17 cellular contexts compared by ENCODE assay signal in genomic region chr17:78322327-78322857, GRCh38. TPM values are rescaled to one million over a fixed set of nuclear protein-coding genes. Genes with fewer than 3 reads are reported as not detected.
DNase-seq lines count a peak whose midpoint lies in the region; ATAC-seq, FAIRE-seq and TF ChIP-seq lines count a peak whose summit lies in the region.
"Had no signal": no experiment of that assay in that cellular context is flagged by ENCODE, and none has a peak within 500 bp of the region (broad histone marks: within the 10 kb centered on the region; RNA-seq: fewer than 3 reads in every experiment).

No MANE protein-coding gene starts in this region.

- peak overlapping the region; percentile 96 for H3K4me2 ChIP-seq in BLaER1

- H3K27ac Mint-ChIP-seq in naive thymus-derived CD4-positive, alpha-beta T cell = peak overlapping the region in 3 of 9 donors; percentile 22 to 62 (median 23)
- H3K27ac Mint-ChIP-seq: natural killer cell treated with Interleukin-12 subunit alpha and Interleukin-12 subunit beta and Interleukin-15 and Interleukin-18, amount 100 ng/mL, for 72 hours had no signal

- CTCF ChIA-PET in naive thymus-derived CD4-positive, alpha-beta T cell (lab: Charles Lee) = no interaction called here

- H3K4me1 ChIP-seq in BLaER1 = peaks cover 50% of the 10 kb centered on the region
- H3K4me1 ChIP-seq in Peyer's patch = peaks cover 1 to 24% (median 10%) of the 10 kb centered on the region in 4 donors
- peaks cover 9 to 11% of the 10 kb centered on the region in 2 donors for H3K4me1 ChIP-seq in kidney (ENCODE audit: control insufficient read depth in 1 of 2, insufficient read depth in 1 of 2, low read depth in 1 of 2, low read length in 2 of 2)
- H3K4me1 ChIP-seq in gastrocnemius medialis = peaks cover 26 to 39% of the 10 kb centered on the region in 2 donors
- peaks cover 7 to 19% of the 10 kb centered on the region in 2 donors for H3K4me1 ChIP-seq in naive thymus-derived CD4-positive, alpha-beta T cell (ENCODE audit: control insufficient read depth in 2 of 2, insufficient read depth in 2 of 2, low read length in 2 of 2)

- TF ChIP-seq CTCF in Peyer's patch (IDR thresholded peaks at IDR 0.05) (no peak), kidney (IDR thresholded peaks at IDR 0.05; ENCODE audit: borderline replicate concordance, extremely low read depth, insufficient read depth) (no peak), gastrocnemius medialis (IDR thresholded peaks at IDR 0.05 in 4 of 5, conservative IDR thresholded peaks at IDR 0.05 in 1 of 5) (no peak), GM20000 (IDR thresholded peaks at IDR 0.05; ENCODE audit: extremely low read depth, missing control alignments) (no peak)

- no peak for FAIRE-seq in kidney (lab: Jason Lieb, UNC)
- FAIRE-seq: GM12878 had no signal

- POLR2A ChIA-PET in naive thymus-derived CD4-positive, alpha-beta T cell (lab: Charles Lee) = no interaction called here

- H3K27ac ChIP-seq in BLaER1 (peak overlapping the region; percentile 76), Peyer's patch (peak overlapping the region; percentile 59 to 82 (median 76)), kidney (ENCODE audit: low read depth in 2 of 2, low read length in 2 of 2) (peak overlapping the region in 1 of 2 donors; percentile 20), gastrocnemius medialis (peak overlapping the region; percentile 68 to 83 (median 74))
- H3K27ac ChIP-seq in naive thymus-derived CD4-positive, alpha-beta T cell (ENCODE audit: low read depth, low read length) = no peak overlapping the region
- H3K27ac ChIP-seq: VCaP had no signal

- H3K4me3 ChIP-seq in BLaER1 (no peak overlapping the region), Peyer's patch (no peak overlapping the region), kidney (ENCODE audit: low read length in 2 of 2) (no peak overlapping the region), gastrocnemius medialis (no peak overlapping the region)
- H3K4me3 ChIP-seq in naive thymus-derived CD4-positive, alpha-beta T cell (ENCODE audit: low read length) = no peak overlapping the region
- H3K4me3 ChIP-seq: GM12878 had no signal

- H3K36me3 ChIP-seq in BLaER1 (no peaks in the 10 kb centered on the region), Peyer's patch (no peaks in the 10 kb centered on the region), kidney (ENCODE audit: control insufficient read depth in 1 of 2, insufficient read depth in 2 of 2, low read length in 2 of 2) (no peaks in the 10 kb centered on the region), gastrocnemius medialis (no peaks in the 10 kb centered on the region)
- H3K36me3 ChIP-seq in naive thymus-derived CD4-positive, alpha-beta T cell (ENCODE audit: control insufficient read depth in 2 of 3, insufficient read depth in 3 of 3, low read length in 3 of 3) = no peaks in the 10 kb centered on the region

- intact Hi-C loops in kidney (cut with DNase I) (no loop called here), gastrocnemius medialis (cut with DNase I; ENCODE audit: low total_unique reads) (no loop called here)
- intact Hi-C loops in naive thymus-derived CD4-positive, alpha-beta T cell (cut with micrococcal nuclease) = no loop called here

- DNase-seq in Peyer's patch = no peak
- DNase-seq in kidney = peak; percentile 61
- no peak for DNase-seq in gastrocnemius medialis
- no peak for DNase-seq in naive thymus-derived CD4-positive, alpha-beta T cell
- no peak for DNase-seq in NCI-H1436 treated with DMSO at 0.1 percent for 48 hours (lab: John Stamatoyannopoulos, UW)
- no peak for DNase-seq in GM20000 (ENCODE audit: low spot score)
- DNase-seq: activated naive CD4-positive, alpha-beta T cell treated with anti-CD3 and anti-CD28 coated beads, Interleukin-2, amount 10 ng/mL, durations not matched to agents 7 days and 5 days; AML-193; DMS79 treated with DMSO at 0.1 percent for 48 hours; Kasumi-1; NCI-H2029 treated with DMSO at 0.1 percent for 48 hours; NCI-H774 had no signal

- H3K36me3 Mint-ChIP-seq in naive thymus-derived CD4-positive, alpha-beta T cell = no peaks in the 10 kb centered on the region
- H3K36me3 Mint-ChIP-seq: activated naive CD4-positive, alpha-beta T cell treated with anti-CD3 and anti-CD28 coated beads, Interleukin-2, amount 10 ng/mL, durations not matched to agents 7 days and 5 days; natural killer cell treated with Interleukin-12 subunit alpha and Interleukin-12 subunit beta and Interleukin-15 and Interleukin-18, amount 100 ng/mL, for 72 hours had no signal

- no peaks in the 10 kb centered on the region for H3K27me3 ChIP-seq in BLaER1
- no peaks in the 10 kb centered on the region for H3K27me3 ChIP-seq in Peyer's patch
- H3K27me3 ChIP-seq in gastrocnemius medialis = no peaks in the 10 kb centered on the region
- no peaks in the 10 kb centered on the region for H3K27me3 ChIP-seq in naive thymus-derived CD4-positive, alpha-beta T cell (ENCODE audit: control insufficient read depth in 2 of 2, insufficient read depth in 2 of 2, low read length in 2 of 2)

- peak overlapping the region in 1 of 10 donors; percentile 11 for H3K4me3 Mint-ChIP-seq in naive thymus-derived CD4-positive, alpha-beta T cell
- H3K4me3 Mint-ChIP-seq: activated naive CD4-positive, alpha-beta T cell treated with anti-CD3 and anti-CD28 coated beads, Interleukin-2, amount 10 ng/mL, durations not matched to agents 7 days and 5 days; natural killer cell treated with Interleukin-12 subunit alpha and Interleukin-12 subunit beta and Interleukin-15 and Interleukin-18, amount 100 ng/mL, for 72 hours had no signal

- H3K9ac ChIP-seq in BLaER1 (no peak overlapping the region), kidney (ENCODE audit: low read length in 2 of 2) (no peak overlapping the region)

- ATAC-seq in gastrocnemius medialis (no peak), GM19455 (IDR thresholded peaks at IDR 0.05; ENCODE audit: unreplicated experiment) (no peak)
- no peak for ATAC-seq in naive thymus-derived CD4-positive, alpha-beta T cell
- ATAC-seq: GM12878 had no signal

- H3K27me3 Mint-ChIP-seq in naive thymus-derived CD4-positive, alpha-beta T cell = no peaks in the 10 kb centered on the region

- TF ChIP-seq POLR2A in Peyer's patch (IDR thresholded peaks at IDR 0.05) (no peak), gastrocnemius medialis (IDR thresholded peaks at IDR 0.05) (no peak)

- H3K9me3 ChIP-seq in BLaER1 (no peaks in the 10 kb centered on the region), Peyer's patch (no peaks in the 10 kb centered on the region), kidney (ENCODE audit: control insufficient read depth in 1 of 2, low read length in 2 of 2) (no peaks in the 10 kb centered on the region), gastrocnemius medialis (no peaks in the 10 kb centered on the region)
- no peaks in the 10 kb centered on the region for H3K9me3 ChIP-seq in naive thymus-derived CD4-positive, alpha-beta T cell (ENCODE audit: control insufficient read depth in 2 of 3, low read length in 3 of 3)

- in situ Hi-C loops in gastrocnemius medialis (cut with MboI; ENCODE audit: low sequenced_read_pairs in 4 of 4) = no loop called here

- H3K9me3 Mint-ChIP-seq in naive thymus-derived CD4-positive, alpha-beta T cell = peaks cover 0 to 1% (median 0%) of the 10 kb centered on the region in 11 donors
- H3K9me3 Mint-ChIP-seq: activated naive CD4-positive, alpha-beta T cell treated with anti-CD3 and anti-CD28 coated beads, Interleukin-2, amount 10 ng/mL, durations not matched to agents 7 days and 5 days; natural killer cell treated with Interleukin-12 subunit alpha and Interleukin-12 subunit beta and Interleukin-15 and Interleukin-18, amount 100 ng/mL, for 72 hours had no signal

- peaks cover 19 to 32% (median 25%) of the 10 kb centered on the region in 7 donors for H3K4me1 Mint-ChIP-seq in naive thymus-derived CD4-positive, alpha-beta T cell

- no peaks in the 10 kb centered on the region for H4K20me1 ChIP-seq in BLaER1

RNA-seq across cellular contexts. Expression of gene SOCS3, which starts 37.5 kb away (rescaled TPM):
- total RNA-seq in Peyer's patch = 100 to 1,000 TPM in 1 of 4 donors, 10 to 100 TPM in 2, 1 to 10 TPM in 1; 3.2 to 125 (median 20.8) TPM
- total RNA-seq in kidney = 110 TPM
- 31.2 TPM for polyA plus RNA-seq in kidney (ENCODE audit: insufficient read depth, low read depth, low replicate concordance)
- 10 to 100 TPM in 3 of 4 donors, 1 to 10 TPM in 1; 4.5 to 44.2 (median 16.4) TPM for total RNA-seq in gastrocnemius medialis
- total RNA-seq in naive thymus-derived CD4-positive, alpha-beta T cell = 100 to 1,000 TPM in 3 of 5 experiments, 1 to 10 TPM in 2; 8.1 to 281 (median 110) TPM
- polyA plus RNA-seq in naive thymus-derived CD4-positive, alpha-beta T cell = 100 to 1,000 TPM in 1 of 2 donors, 10 to 100 TPM in 1; 58.4 to 206 TPM

RNA-seq across cellular contexts. Expression of gene PGS1, which starts 56.1 kb away (rescaled TPM):
- total RNA-seq in Peyer's patch (100 to 1,000 TPM in 3 of 4 donors, 10 to 100 TPM in 1; 32.4 to 149 (median 116) TPM), kidney (65.4 TPM), gastrocnemius medialis (10 to 100 TPM; 16.6 to 30.0 (median 21.8) TPM)
- polyA plus RNA-seq in kidney (ENCODE audit: insufficient read depth, low read depth, low replicate concordance) = 15.6 TPM
- 10 to 100 TPM; 66.6 to 84.3 (median 82.0) TPM for total RNA-seq in naive thymus-derived CD4-positive, alpha-beta T cell
- 10 to 100 TPM; 36.1 to 52.3 TPM for polyA plus RNA-seq in naive thymus-derived CD4-positive, alpha-beta T cell
